Comparison of ENCODE assay signal across 7 cellular contexts in the genomic region with DNA sequence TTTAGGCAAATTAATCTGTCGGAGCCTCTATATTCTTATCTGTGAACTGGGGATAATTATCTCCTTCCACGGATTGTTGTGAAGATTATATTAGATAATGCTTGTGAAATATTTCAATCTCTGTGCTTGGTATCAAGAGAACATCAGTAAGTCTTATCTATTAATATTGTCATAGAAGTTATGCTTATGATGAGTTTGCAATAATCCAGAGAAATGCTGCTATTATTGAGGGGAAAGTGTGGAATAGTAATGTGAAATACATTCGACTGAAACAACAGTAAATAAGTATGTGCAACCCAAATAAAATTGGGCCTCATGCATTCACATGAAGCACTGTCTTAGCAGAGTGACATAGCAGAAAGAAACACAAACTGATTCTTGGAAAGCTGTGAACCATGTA.
"Had no signal": no experiment of that assay in that cellular context is flagged by ENCODE, and none has a peak within 500 bp of the region (broad histone marks: within the 10 kb centered on the region; RNA-seq: fewer than 3 reads in every experiment).

No MANE protein-coding gene starts in this region.

- H3K4me3 ChIP-seq: GM23248 had no signal

- H2AFZ ChIP-seq: GM23248 had no signal

- H3K9ac ChIP-seq: GM23248 had no signal

- DNase-seq: GM23248, GOT3, H9, HCEC 1CT, IMR-90, KBM-7 had no signal

- FAIRE-seq: HTR-8/SVneo had no signal

- H3K27ac ChIP-seq: GM23248 had no signal
